ENCODE assay signal across 13 cellular contexts in the genomic region with DNA sequence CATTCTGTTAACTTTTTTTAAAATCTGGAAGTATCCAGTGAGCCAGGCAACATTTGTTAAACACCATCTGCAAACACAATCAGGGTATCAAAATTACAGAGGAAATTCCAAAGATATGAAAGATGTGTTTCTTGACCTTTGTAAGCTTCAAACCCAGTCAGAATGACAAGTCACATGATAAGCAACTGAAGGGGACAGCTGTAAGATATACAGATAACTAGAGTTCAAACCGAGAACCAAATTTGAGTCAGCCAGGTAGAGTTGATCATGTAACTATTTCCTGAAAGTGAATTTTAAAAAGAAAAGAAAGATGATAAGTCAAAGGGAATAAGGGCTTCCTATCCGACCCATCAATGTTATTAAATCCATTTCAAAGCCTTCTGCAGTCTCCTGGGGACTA.
DNase-seq lines count a peak whose midpoint lies in the region; ATAC-seq and TF ChIP-seq lines count a peak whose summit lies in the region.
"Had no signal": no experiment of that assay in that cellular context is flagged by ENCODE, and none has a peak within 500 bp of the region (broad histone marks: within the 10 kb centered on the region; RNA-seq: fewer than 3 reads in every experiment).

No MANE protein-coding gene starts in this region.

- H3K4me1 Mint-ChIP-seq in GM23338 = peaks cover 8% of the 10 kb centered on the region
- no peaks in the 10 kb centered on the region for H3K4me1 Mint-ChIP-seq in activated naive CD4-positive, alpha-beta T cell treated with anti-CD3 and anti-CD28 coated beads for 36 hours (ENCODE audit: low read depth)
- H3K4me1 Mint-ChIP-seq: stimulated activated naive CD8-positive, alpha-beta T cell treated with anti-CD3 and anti-CD28 coated beads, Interleukin-15, amount 100 ng/mL, for 72 hours had no signal

- no peaks in the 10 kb centered on the region for H3K79me2 ChIP-seq in GM23338 (replicated peaks; ENCODE audit: insufficient read depth)

- no peak overlapping the region for H2AFZ ChIP-seq in GM23338

- H3K4me1 ChIP-seq in tibial artery = peaks cover 0 to 53% (median 15%) of the 10 kb centered on the region in 4 donors
- peaks cover 9% of the 10 kb centered on the region for H3K4me1 ChIP-seq in GM23338 (ENCODE audit: insufficient read depth)

- no peak overlapping the region for H3K4me2 ChIP-seq in GM23338

- H3K36me3 ChIP-seq in tibial artery = no peaks in the 10 kb centered on the region
- no peaks in the 10 kb centered on the region for H3K36me3 ChIP-seq in GM23338 (ENCODE audit: insufficient read depth)

- CTCF ChIA-PET in activated naive CD4-positive, alpha-beta T cell treated with anti-CD3 and anti-CD28 coated beads for 36 hours (lab: Charles Lee) = interaction anchor here (0.7 kb wide), 1 partner anchor 1096 kb away, joined by 3 read pairs; no protein-coding TSS in a partner anchor

- H3K27me3 ChIP-seq in tibial artery (no peaks in the 10 kb centered on the region), GM23338 (ENCODE audit: insufficient read depth) (no peaks in the 10 kb centered on the region)

- ATAC-seq in GM19395 (IDR thresholded peaks at IDR 0.05; ENCODE audit: unreplicated experiment) (peak; percentile 84), HG02840 (IDR thresholded peaks at IDR 0.05; ENCODE audit: low FRiP score, unreplicated experiment) (peak; percentile 82), HG03558 (IDR thresholded peaks at IDR 0.05; ENCODE audit: extremely low read depth, unreplicated experiment) (peak; percentile 65), GM23338 (no peak)
- ATAC-seq: stimulated activated naive CD8-positive, alpha-beta T cell treated with anti-CD3 and anti-CD28 coated beads, Interleukin-15, amount 100 ng/mL, for 72 hours had no signal

- H3K9me2 ChIP-seq in GM23338 (ENCODE audit: insufficient read depth) = no peaks in the 10 kb centered on the region

- no peaks in the 10 kb centered on the region for H3K9me3 Mint-ChIP-seq in GM23338
- H3K9me3 Mint-ChIP-seq in activated naive CD4-positive, alpha-beta T cell treated with anti-CD3 and anti-CD28 coated beads for 36 hours = no peaks in the 10 kb centered on the region
- H3K9me3 Mint-ChIP-seq: HFFc6; stimulated activated naive CD8-positive, alpha-beta T cell treated with anti-CD3 and anti-CD28 coated beads, Interleukin-15, amount 100 ng/mL, for 72 hours had no signal

- peak; percentile 74 for DNase-seq in GM12865 (ENCODE audit: low read depth)
- no peak for DNase-seq in tibial artery
- DNase-seq in caudate nucleus (lab: John Stamatoyannopoulos, UW) = no peak
- DNase-seq in GM23338 (ENCODE audit: low spot score) = no peak
- no peak for DNase-seq in activated naive CD4-positive, alpha-beta T cell treated with anti-CD3 and anti-CD28 coated beads for 36 hours
- DNase-seq: HFFc6; naive B cell; NCI-H1048; stimulated activated naive CD8-positive, alpha-beta T cell treated with anti-CD3 and anti-CD28 coated beads, Interleukin-15, amount 100 ng/mL, for 72 hours had no signal

- 0 out of 3 replicates have a peak, but pooled peaks cover 3% of the 10 kb centered on the region for H3K36me3 Mint-ChIP-seq in GM23338 (ENCODE audit: low read depth)
- no peaks in the 10 kb centered on the region for H3K36me3 Mint-ChIP-seq in activated naive CD4-positive, alpha-beta T cell treated with anti-CD3 and anti-CD28 coated beads for 36 hours (ENCODE audit: low read depth)
- H3K36me3 Mint-ChIP-seq: naive B cell had no signal

- H4K20me1 ChIP-seq in GM23338 (replicated peaks; ENCODE audit: insufficient read depth) = no peaks in the 10 kb centered on the region; the same call in 1 of the 2 replicates

- no peak overlapping the region for H3K27ac ChIP-seq in tibial artery
- no peak overlapping the region for H3K27ac ChIP-seq in caudate nucleus (ENCODE audit: low read depth, low read length)
- H3K27ac ChIP-seq in GM23338 (ENCODE audit: low read depth) = no peak overlapping the region

- no peak overlapping the region for H3K27ac Mint-ChIP-seq in GM23338
- no peak overlapping the region for H3K27ac Mint-ChIP-seq in activated naive CD4-positive, alpha-beta T cell treated with anti-CD3 and anti-CD28 coated beads for 36 hours
- H3K27ac Mint-ChIP-seq: B cell; HFFc6; stimulated activated naive CD8-positive, alpha-beta T cell treated with anti-CD3 and anti-CD28 coated beads, Interleukin-15, amount 100 ng/mL, for 72 hours had no signal

- no peaks in the 10 kb centered on the region for H3K27me3 Mint-ChIP-seq in GM23338 (ENCODE audit: insufficient read depth, low read depth, poor library complexity)
- no peaks in the 10 kb centered on the region for H3K27me3 Mint-ChIP-seq in activated naive CD4-positive, alpha-beta T cell treated with anti-CD3 and anti-CD28 coated beads for 36 hours (ENCODE audit: low read depth)
- H3K27me3 Mint-ChIP-seq: B cell; naive B cell; stimulated activated naive CD8-positive, alpha-beta T cell treated with anti-CD3 and anti-CD28 coated beads, Interleukin-15, amount 100 ng/mL, for 72 hours had no signal

- TF ChIP-seq CTCF in GM12865 (IDR thresholded peaks at IDR 0.05; ENCODE audit: insufficient read depth, low read depth, low read length, missing control alignments) = no peak
- no peak for TF ChIP-seq CTCF in tibial artery (IDR thresholded peaks at IDR 0.05)
- TF ChIP-seq CTCF in GM23338 (conservative IDR thresholded peaks at IDR 0.05; ENCODE audit: low read depth in 2 of 2) = no peak

- no peaks in the 10 kb centered on the region for H3F3A ChIP-seq in GM23338 (replicated peaks; ENCODE audit: low read depth)

- no peaks in the 10 kb centered on the region for H3K9me3 ChIP-seq in tibial artery

- no peak overlapping the region for H3K4me3 Mint-ChIP-seq in GM23338
- no peak overlapping the region for H3K4me3 Mint-ChIP-seq in activated naive CD4-positive, alpha-beta T cell treated with anti-CD3 and anti-CD28 coated beads for 36 hours
- H3K4me3 Mint-ChIP-seq: B cell; HFFc6; naive B cell; stimulated activated naive CD8-positive, alpha-beta T cell treated with anti-CD3 and anti-CD28 coated beads, Interleukin-15, amount 100 ng/mL, for 72 hours had no signal

- intact Hi-C loops in tibial artery (cut with DNase I; ENCODE audit: low total_unique reads) = no loop called here
- intact Hi-C loops in activated naive CD4-positive, alpha-beta T cell treated with anti-CD3 and anti-CD28 coated beads for 36 hours (cut with micrococcal nuclease) = no loop called here

- no peak overlapping the region; the same call in 1 of the 2 replicates for H3K4me3 ChIP-seq in GM12865 (ENCODE audit: low read depth, low read length)
- no peak overlapping the region for H3K4me3 ChIP-seq in tibial artery
- no peak overlapping the region for H3K4me3 ChIP-seq in GM23338

TF ChIP-seq in GM23338, 12 proteins besides CTCF, POLR2A, EP300 and RAD21 (continues in another document):
- TF ChIP-seq, protein P1, sequence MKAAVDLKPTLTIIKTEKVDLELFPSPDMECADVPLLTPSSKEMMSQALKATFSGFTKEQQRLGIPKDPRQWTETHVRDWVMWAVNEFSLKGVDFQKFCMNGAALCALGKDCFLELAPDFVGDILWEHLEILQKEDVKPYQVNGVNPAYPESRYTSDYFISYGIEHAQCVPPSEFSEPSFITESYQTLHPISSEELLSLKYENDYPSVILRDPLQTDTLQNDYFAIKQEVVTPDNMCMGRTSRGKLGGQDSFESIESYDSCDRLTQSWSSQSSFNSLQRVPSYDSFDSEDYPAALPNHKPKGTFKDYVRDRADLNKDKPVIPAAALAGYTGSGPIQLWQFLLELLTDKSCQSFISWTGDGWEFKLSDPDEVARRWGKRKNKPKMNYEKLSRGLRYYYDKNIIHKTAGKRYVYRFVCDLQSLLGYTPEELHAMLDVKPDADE (IDR thresholded peaks at IDR 0.05) = no peak
- TF ChIP-seq JUNB (IDR thresholded peaks at IDR 0.05; ENCODE audit: unreplicated experiment) (no peak), ZNF331 (CRISPR knock-in tag; IDR thresholded peaks at IDR 0.05; ENCODE audit: low read depth) (no peak), CREB1 (CRISPR knock-in tag; IDR thresholded peaks at IDR 0.05; ENCODE audit: low read depth) (no peak), REST (IDR thresholded peaks at IDR 0.05; ENCODE audit: unreplicated experiment) (no peak)
